11 cellular contexts compared by ENCODE assay signal in the genomic region with DNA sequence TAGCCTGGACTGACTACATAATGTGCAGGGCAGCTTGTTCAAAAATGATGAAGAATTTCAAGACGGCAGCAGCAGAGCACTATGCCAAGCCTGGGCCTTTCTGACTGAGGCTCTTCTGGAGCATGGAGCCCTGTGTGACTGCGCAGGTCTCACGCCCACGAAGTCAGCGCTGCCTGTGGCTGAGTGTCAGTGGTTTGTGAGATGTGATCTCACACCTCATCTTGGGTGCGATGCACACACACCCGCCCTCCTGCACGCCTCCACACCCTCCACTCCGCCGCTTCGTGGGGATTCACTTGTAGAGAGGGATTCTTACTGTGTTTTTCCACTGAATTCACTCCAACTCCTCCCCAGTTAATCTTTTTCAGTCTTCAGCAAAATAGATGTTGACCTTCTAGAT.
A peak's percentile ranks its signal among the peaks of the same experiment; 100 is the strongest.
DNase-seq lines count a peak whose midpoint lies in the region; TF ChIP-seq lines count a peak whose summit lies in the region.
"Had no signal": no experiment of that assay in that cellular context is flagged by ENCODE, and none has a peak within 500 bp of the region (broad histone marks: within the 10 kb centered on the region; RNA-seq: fewer than 3 reads in every experiment).

No MANE protein-coding gene starts in this region.

- no peak overlapping the region for H3K4me3 Mint-ChIP-seq in glutamatergic neuron (ENCODE audit: unreplicated experiment)
- H3K4me3 Mint-ChIP-seq: neural progenitor cell had no signal

- DNase-seq in activated CD4-positive, alpha-beta T cell treated with anti-CD3 and anti-CD28 coated beads for 1 hour: peak; percentile 9
- DNase-seq in activated CD4-positive, alpha-beta T cell treated with anti-CD3 and anti-CD28 coated beads, Interleukin-2, amount 50 U/mL, for 1 hour: no peak
- DNase-seq in activated gamma-delta T cell (lab: John Stamatoyannopoulos, UW): peak; percentile 55
- DNase-seq in stimulated activated CD4-positive, alpha-beta T cell treated with anti-CD3 and anti-CD28 coated beads, Interleukin-12 subunit alpha, Interleukin-12 subunit beta, amount 100 ng/mL, for 4 hours: peak; percentile 32
- DNase-seq in stimulated activated CD8-positive, alpha-beta memory T cell treated with anti-CD3 and anti-CD28 coated beads, Interleukin-7, amount 100 ng/mL, for 1 hour (ENCODE audit: low read depth in 2 of 2): peak; percentile 23 to 26
- no peak for DNase-seq in GM10266 (ENCODE audit: extremely low spot score)
- no peak for DNase-seq in pons (ENCODE audit: low spot score)
- DNase-seq in glutamatergic neuron: no peak
- DNase-seq: NCI-H2081 treated with DMSO at 0.1 percent for 48 hours, SK-N-SH had no signal

- TF ChIP-seq CTCF in GM10266 (IDR thresholded peaks at IDR 0.05; ENCODE audit: control insufficient read depth, insufficient read depth, low read depth, missing control alignments) (no peak), glutamatergic neuron (IDR thresholded peaks at IDR 0.05; ENCODE audit: partially characterized antibody, unreplicated experiment) (no peak)

- H3K9me3 Mint-ChIP-seq in glutamatergic neuron (ENCODE audit: unreplicated experiment): peaks cover 2% of the 10 kb centered on the region
- H3K9me3 Mint-ChIP-seq: neural progenitor cell had no signal

- no peaks in the 10 kb centered on the region for H3K4me1 Mint-ChIP-seq in glutamatergic neuron (ENCODE audit: low read depth, unreplicated experiment)
- H3K4me1 Mint-ChIP-seq: neural progenitor cell had no signal

- H3K27me3 Mint-ChIP-seq in glutamatergic neuron (ENCODE audit: unreplicated experiment): no peaks in the 10 kb centered on the region

- H3K36me3 Mint-ChIP-seq in glutamatergic neuron (ENCODE audit: unreplicated experiment): no peaks in the 10 kb centered on the region
- H3K36me3 Mint-ChIP-seq: neural progenitor cell had no signal

- H3K27ac Mint-ChIP-seq in glutamatergic neuron (ENCODE audit: unreplicated experiment): no peak overlapping the region
- H3K27ac Mint-ChIP-seq: neural progenitor cell had no signal

Comparison
In these comparisons a context has a peak if more than half of its experiments do, and no peak if none do; other contexts are left out.
1. DNase-seq: peak in activated CD4-positive, alpha-beta T cell treated with anti-CD3 and anti-CD28 coated beads for 1 hour (single experiment), activated gamma-delta T cell (single experiment), stimulated activated CD4-positive, alpha-beta T cell treated with anti-CD3 and anti-CD28 coated beads, Interleukin-12 subunit alpha, Interleukin-12 subunit beta, amount 100 ng/mL, for 4 hours (single experiment) and stimulated activated CD8-positive, alpha-beta memory T cell treated with anti-CD3 and anti-CD28 coated beads, Interleukin-7, amount 100 ng/mL, for 1 hour (2 of 2); none in activated CD4-positive, alpha-beta T cell treated with anti-CD3 and anti-CD28 coated beads, Interleukin-2, amount 50 U/mL, for 1 hour (single experiment), GM10266 (single experiment), pons (single experiment) and glutamatergic neuron (single experiment).